10 cellular contexts compared by ENCODE assay signal in genomic region chr12:2387051-2387834, GRCh38.
DNase-seq lines count a peak whose midpoint lies in the region; ATAC-seq, FAIRE-seq and TF ChIP-seq lines count a peak whose summit lies in the region.
"Had no signal": no experiment of that assay in that cellular context is flagged by ENCODE, and none has a peak within 500 bp of the region (broad histone marks: within the 10 kb centered on the region; RNA-seq: fewer than 3 reads in every experiment).

No MANE protein-coding gene starts in this region.

- peaks cover 34% of the 10 kb centered on the region for H3K4me1 Mint-ChIP-seq in chondrocyte (ENCODE audit: low read depth)

- no peaks in the 10 kb centered on the region for H3K9me3 Mint-ChIP-seq in chondrocyte (ENCODE audit: low read depth)

- no peak for FAIRE-seq in urothelium cell line (lab: Jason Lieb, UNC)

- peaks cover 2% of the 10 kb centered on the region for H3K36me3 Mint-ChIP-seq in chondrocyte (ENCODE audit: low read depth)

- H3K4me3 Mint-ChIP-seq in chondrocyte (ENCODE audit: unreplicated experiment): no peak overlapping the region

- ATAC-seq in GM18502 (IDR thresholded peaks at IDR 0.05; ENCODE audit: poor library complexity, unreplicated experiment): peak; percentile 78
- peak; percentile 74 for ATAC-seq in GM19438 (IDR thresholded peaks at IDR 0.05; ENCODE audit: low read depth, unreplicated experiment)
- ATAC-seq in HG03354 (IDR thresholded peaks at IDR 0.05; ENCODE audit: poor library complexity, severe bottlenecking, unreplicated experiment): peak; percentile 78
- ATAC-seq in HG02981 (IDR thresholded peaks at IDR 0.05; ENCODE audit: unreplicated experiment): no peak

- DNase-seq in mesenteric fat pad (ENCODE audit: low spot score) (peak; percentile 62), urothelium cell line (ENCODE audit: low spot score) (no peak), chondrocyte (ENCODE audit: low spot score) (no peak)
- DNase-seq: dermis blood vessel endothelial cell, DMS79 treated with DMSO at 0.1 percent for 48 hours, NCI-H1048 had no signal

- TF ChIP-seq CTCF in chondrocyte (IDR thresholded peaks at IDR 0.05): no peak

- no peak overlapping the region for H3K27ac Mint-ChIP-seq in chondrocyte (ENCODE audit: unreplicated experiment)

- H3K27me3 Mint-ChIP-seq in chondrocyte (ENCODE audit: low read depth): no peaks in the 10 kb centered on the region
